In the genomic region with DNA sequence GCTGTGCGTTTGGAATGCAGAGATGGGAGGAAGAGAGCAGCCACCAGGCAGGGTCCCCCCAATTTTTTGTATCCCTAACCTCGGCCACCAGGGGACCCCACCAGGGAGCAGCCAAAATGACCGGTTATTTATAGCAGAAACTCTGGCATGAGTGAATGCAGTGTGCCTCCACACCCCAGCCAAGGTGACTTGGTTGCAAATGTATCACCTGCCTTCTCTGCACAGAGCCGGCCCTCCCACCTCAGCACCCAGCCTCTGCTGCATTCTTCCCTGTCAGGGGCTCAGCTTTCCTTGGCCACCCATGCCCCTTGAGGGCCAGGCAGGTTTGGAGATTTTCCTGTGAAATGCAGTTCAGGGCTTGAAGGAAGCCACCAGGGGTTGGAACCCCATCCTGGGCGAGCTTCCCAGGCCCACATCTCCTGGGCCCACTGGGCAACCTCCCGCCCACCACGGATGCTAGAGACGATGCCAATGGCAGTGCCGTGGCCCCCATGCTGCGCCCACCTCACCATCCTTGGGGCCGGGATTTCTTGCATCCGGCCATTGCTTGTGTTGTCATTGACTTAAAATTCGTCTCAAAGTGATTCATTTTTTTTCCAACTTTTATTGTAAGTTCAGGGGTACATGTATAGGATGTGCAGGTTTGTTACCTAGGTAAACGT, we compare ENCODE assay signal across 25 cellular contexts.
"Had no signal": no experiment of that assay in that cellular context is flagged by ENCODE, and none has a peak within 500 bp of the region (broad histone marks: within the 10 kb centered on the region; RNA-seq: fewer than 3 reads in every experiment).

No MANE protein-coding gene starts in this region.

- H3K27ac Mint-ChIP-seq: activated CD4-positive, alpha-beta memory T cell treated with anti-CD3 and anti-CD28 coated beads for 36 hours; activated CD4-positive, alpha-beta T cell treated with anti-CD3 and anti-CD28 coated beads for 36 hours; activated CD4-positive, alpha-beta T cell treated with anti-CD3 and anti-CD28 coated beads, Interleukin-2, amount 10 ng/mL, durations not matched to agents 24 days and 14 days; activated CD8-positive, alpha-beta T cell treated with anti-CD3 and anti-CD28 coated beads, Interleukin-2, amount 10 ng/mL, durations not matched to agents 7 days and 5 days; activated naive CD4-positive, alpha-beta T cell treated with anti-CD3 and anti-CD28 coated beads, Interleukin-2, amount 10 ng/mL, durations not matched to agents 7 days and 5 days; activated naive CD4-positive, alpha-beta T cell treated with anti-CD3 and anti-CD28 coated beads, Interleukin-2, amount 50 U/mL, for 72 hours; activated T-cell treated with anti-CD3 and anti-CD28 coated beads, Interleukin-2, amount 50 U/mL, for 24 hours; activated T-cell treated with anti-CD3 and anti-CD28 coated beads, Interleukin-2, amount 50 U/mL, for 72 hours had no signal

- ATAC-seq: activated CD4-positive, alpha-beta T cell treated with anti-CD3 and anti-CD28 coated beads for 36 hours; activated CD8-positive, alpha-beta T cell treated with anti-CD3 and anti-CD28 coated beads, Interleukin-2, amount 10 ng/mL, durations not matched to agents 7 days and 5 days; activated naive CD4-positive, alpha-beta T cell treated with anti-CD3 and anti-CD28 coated beads, Interleukin-2, amount 50 U/mL, for 72 hours; activated T-cell treated with anti-CD3 and anti-CD28 coated beads, Interleukin-2, amount 50 U/mL, for 72 hours; foreskin keratinocyte; gastrocnemius medialis; heart right ventricle had no signal

- H3K4me1 Mint-ChIP-seq: activated CD4-positive, alpha-beta T cell treated with anti-CD3 and anti-CD28 coated beads for 36 hours; activated CD4-positive, alpha-beta T cell treated with anti-CD3 and anti-CD28 coated beads, Interleukin-2, amount 10 ng/mL, durations not matched to agents 24 days and 14 days; activated naive CD4-positive, alpha-beta T cell treated with anti-CD3 and anti-CD28 coated beads, Interleukin-2, amount 10 ng/mL, durations not matched to agents 7 days and 5 days; central memory CD8-positive, alpha-beta T cell had no signal

- H3K4me3 Mint-ChIP-seq: activated CD4-positive, alpha-beta memory T cell treated with anti-CD3 and anti-CD28 coated beads for 36 hours; activated CD4-positive, alpha-beta T cell treated with anti-CD3 and anti-CD28 coated beads for 36 hours; activated CD4-positive, alpha-beta T cell treated with anti-CD3 and anti-CD28 coated beads, Interleukin-2, amount 10 ng/mL, durations not matched to agents 24 days and 14 days; activated CD8-positive, alpha-beta T cell treated with anti-CD3 and anti-CD28 coated beads, Interleukin-2, amount 10 ng/mL, durations not matched to agents 7 days and 5 days; activated naive CD4-positive, alpha-beta T cell treated with anti-CD3 and anti-CD28 coated beads, Interleukin-2, amount 10 ng/mL, durations not matched to agents 7 days and 5 days; activated T-cell treated with anti-CD3 and anti-CD28 coated beads, Interleukin-2, amount 50 U/mL, for 24 hours; activated T-cell treated with anti-CD3 and anti-CD28 coated beads, Interleukin-2, amount 50 U/mL, for 72 hours; central memory CD8-positive, alpha-beta T cell had no signal

- H3K27ac ChIP-seq: brain microvascular endothelial cell, esophagus muscularis mucosa, foreskin keratinocyte, gastrocnemius medialis, heart right ventricle had no signal

- H3K27me3 Mint-ChIP-seq: activated CD4-positive, alpha-beta memory T cell treated with anti-CD3 and anti-CD28 coated beads for 36 hours; activated CD4-positive, alpha-beta T cell treated with anti-CD3 and anti-CD28 coated beads for 36 hours; activated CD4-positive, alpha-beta T cell treated with anti-CD3 and anti-CD28 coated beads, Interleukin-2, amount 10 ng/mL, durations not matched to agents 24 days and 14 days; activated naive CD4-positive, alpha-beta T cell treated with anti-CD3 and anti-CD28 coated beads, Interleukin-2, amount 10 ng/mL, durations not matched to agents 7 days and 5 days had no signal

- H3K9me3 ChIP-seq: esophagus muscularis mucosa, gastrocnemius medialis, heart right ventricle had no signal

- H3K36me3 Mint-ChIP-seq: activated CD4-positive, alpha-beta memory T cell treated with anti-CD3 and anti-CD28 coated beads for 36 hours; activated naive CD4-positive, alpha-beta T cell treated with anti-CD3 and anti-CD28 coated beads, Interleukin-2, amount 10 ng/mL, durations not matched to agents 7 days and 5 days; activated naive CD4-positive, alpha-beta T cell treated with anti-CD3 and anti-CD28 coated beads, Interleukin-2, amount 50 U/mL, for 72 hours had no signal

- H3K9me3 Mint-ChIP-seq: activated CD4-positive, alpha-beta memory T cell treated with anti-CD3 and anti-CD28 coated beads for 36 hours; activated CD4-positive, alpha-beta T cell treated with anti-CD3 and anti-CD28 coated beads, Interleukin-2, amount 10 ng/mL, durations not matched to agents 24 days and 14 days; activated naive CD4-positive, alpha-beta T cell treated with anti-CD3 and anti-CD28 coated beads, Interleukin-2, amount 50 U/mL, for 72 hours; activated T-cell treated with anti-CD3 and anti-CD28 coated beads, Interleukin-2, amount 50 U/mL, for 24 hours; central memory CD8-positive, alpha-beta T cell had no signal

- H3K4me1 ChIP-seq: esophagus muscularis mucosa, foreskin keratinocyte, gastrocnemius medialis, heart right ventricle had no signal

- DNase-seq: activated CD4-positive, alpha-beta memory T cell treated with anti-CD3 and anti-CD28 coated beads for 36 hours; activated CD4-positive, alpha-beta T cell treated with anti-CD3 and anti-CD28 coated beads for 36 hours; activated CD4-positive, alpha-beta T cell treated with anti-CD3 and anti-CD28 coated beads, Interleukin-2, amount 10 ng/mL, durations not matched to agents 24 days and 14 days; activated CD4-positive, CD25-positive, alpha-beta regulatory T cell; activated CD4-positive, CD25-positive, alpha-beta regulatory T cell treated with anti-CD3 and anti-CD28 coated beads, Interleukin-2, amount 50 U/mL, for 72 hours; activated CD8-positive, alpha-beta memory T cell treated with anti-CD3 and anti-CD28 coated beads, Interleukin-2, amount 50 U/mL, for 48 hours; activated CD8-positive, alpha-beta T cell treated with anti-CD3 and anti-CD28 coated beads, Interleukin-2, amount 10 ng/mL, durations not matched to agents 7 days and 5 days; activated gamma-delta T cell; activated naive CD4-positive, alpha-beta T cell; activated naive CD4-positive, alpha-beta T cell treated with anti-CD3 and anti-CD28 coated beads, Interleukin-2, amount 10 ng/mL, durations not matched to agents 7 days and 5 days; activated T-cell treated with anti-CD3 and anti-CD28 coated beads for 4 hours; activated T-cell treated with anti-CD3 and anti-CD28 coated beads, Interleukin-2, amount 50 U/mL, for 24 hours; activated T-cell treated with anti-CD3 and anti-CD28 coated beads, Interleukin-2, amount 50 U/mL, for 72 hours; amniotic stem cell; anterior cingulate cortex; brain microvascular endothelial cell; effector memory CD4-positive, alpha-beta T cell; erythroblast; foreskin keratinocyte; gastrocnemius medialis; heart right ventricle; T-helper 2 cell had no signal

- H3K27me3 ChIP-seq: brain microvascular endothelial cell had no signal

- H3K4me3 ChIP-seq: esophagus muscularis mucosa, gastrocnemius medialis, heart right ventricle had no signal

- H3K36me3 ChIP-seq: brain microvascular endothelial cell, esophagus muscularis mucosa, gastrocnemius medialis, heart right ventricle had no signal
